ENCODE assay signal across 31 cellular contexts in genomic region chr14:64604854-64605253, GRCh38. TPM values are rescaled to one million over a fixed set of nuclear protein-coding genes. Genes with fewer than 3 reads are reported as not detected.
DNase-seq lines count a peak whose midpoint lies in the region; ATAC-seq and TF ChIP-seq lines count a peak whose summit lies in the region.
"Had no signal": no experiment of that assay in that cellular context is flagged by ENCODE, and none has a peak within 500 bp of the region (broad histone marks: within the 10 kb centered on the region; RNA-seq: fewer than 3 reads in every experiment).

No MANE protein-coding gene starts in this region.

- no TSS peak for BruUV-seq in OCI-LY7 (replicated peaks; lab: Mats Ljungman, UMichigan)

- no peaks in the 10 kb centered on the region for H4K20me1 ChIP-seq in OCI-LY7 (ENCODE audit: insufficient read depth, low read length)

- no peaks in the 10 kb centered on the region for H3K36me3 ChIP-seq in OCI-LY7 (ENCODE audit: insufficient read depth, low read length)
- H3K36me3 ChIP-seq: adrenal gland, esophagus muscularis mucosa, gastrocnemius medialis, left lung, spleen, uterus had no signal

- H3K27ac Mint-ChIP-seq in memory B cell (no peak overlapping the region), HFFc6 (no peak overlapping the region)
- H3K27ac Mint-ChIP-seq: stimulated activated memory B cell treated with anti-CD40 and anti-IgM and Interleukin-4, amounts not matched to agents 10 μg/mL and 1 μg/mL and 100 μg/mL, for 72 hours had no signal

- H3K36me3 Mint-ChIP-seq in memory B cell (no peaks in the 10 kb centered on the region), HFFc6 (ENCODE audit: low read depth) (no peaks in the 10 kb centered on the region)
- H3K36me3 Mint-ChIP-seq: naive B cell; stimulated activated memory B cell treated with anti-CD40 and anti-IgM and Interleukin-4, amounts not matched to agents 10 μg/mL and 1 μg/mL and 100 μg/mL, for 72 hours had no signal

- H3K79me2 ChIP-seq in OCI-LY7 (ENCODE audit: insufficient read depth, low read depth, low read length): no peaks in the 10 kb centered on the region
- H3K79me2 ChIP-seq: hepatocyte had no signal

- DNase-seq in DMS79 treated with DMSO at 0.1 percent for 48 hours (lab: John Stamatoyannopoulos, UW) (peak; percentile 36), NCI-H1436 treated with DMSO at 0.1 percent for 48 hours (lab: John Stamatoyannopoulos, UW) (peak; percentile 50), NCI-H69 (lab: John Stamatoyannopoulos, UW) (peak; percentile 93), memory B cell (ENCODE audit: low spot score in 2 of 2) (no peak), posterior cingulate gyrus (no peak), HFFc6 (no peak), OCI-LY7 (ENCODE audit: low spot score) (no peak)
- DNase-seq: activated CD4-positive, alpha-beta T cell treated with anti-CD3 and anti-CD28 coated beads for 4 hours; activated naive CD4-positive, alpha-beta T cell treated with Interleukin-2 at 50 U/mL for 16 hours; activated T-cell treated with anti-CD3 and anti-CD28 coated beads, Interleukin-2, amount 50 U/mL, for 48 hours; adrenal gland; effector CD8-positive, alpha-beta T cell; EL; gastrocnemius medialis; left lung; naive B cell; NCI-H1092; NK-92 treated with Interleukin-12 subunit alpha and Interleukin-12 subunit beta, amount 100 ng/mL, for 24 hours; occipital lobe; spleen; stimulated activated CD4-positive, alpha-beta T cell treated with anti-CD3 and anti-CD28 coated beads, Interleukin-4, amount 100 ng/mL, for 1 hour; T-helper 1 cell; testis; uterus had no signal

- ATAC-seq in memory B cell (ENCODE audit: low read depth): peak; percentile 61
- ATAC-seq: gastrocnemius medialis; HCT116; left lung; stimulated activated memory B cell treated with anti-CD40 and anti-IgM and Interleukin-4, amounts not matched to agents 10 μg/mL and 1 μg/mL and 100 μg/mL, for 72 hours had no signal

- H3K4me2 ChIP-seq in OCI-LY7 (ENCODE audit: low read length): no peak overlapping the region
- H3K4me2 ChIP-seq: hepatocyte had no signal

- H3K4me3 Mint-ChIP-seq in memory B cell: no peak overlapping the region
- H3K4me3 Mint-ChIP-seq in HFFc6: no peak overlapping the region
- H3K4me3 Mint-ChIP-seq: naive B cell; stimulated activated memory B cell treated with anti-CD40 and anti-IgM and Interleukin-4, amounts not matched to agents 10 μg/mL and 1 μg/mL and 100 μg/mL, for 72 hours had no signal

- POLR2A ChIA-PET in OCI-LY7 (lab: Charles Lee): interaction anchor here (0.7 kb wide), 1 partner anchor 1167 kb away, joined by 3 read pairs; no protein-coding TSS in a partner anchor

- no peaks in the 10 kb centered on the region for H3K4me1 ChIP-seq in OCI-LY7 (ENCODE audit: insufficient read depth, low read length, poor library complexity, severe bottlenecking)
- H3K4me1 ChIP-seq: adrenal gland, gastrocnemius medialis, left lung, spleen, testis, uterus had no signal

- peaks cover 15% of the 10 kb centered on the region for H3K27me3 Mint-ChIP-seq in memory B cell
- no peaks in the 10 kb centered on the region; the same call in none of the 2 replicates for H3K27me3 Mint-ChIP-seq in HFFc6 (ENCODE audit: insufficient read depth)

- H3K27ac ChIP-seq in OCI-LY7 (ENCODE audit: low read depth, low read length, poor library complexity, severe bottlenecking): no peak overlapping the region
- H3K27ac ChIP-seq: adrenal gland, C4-2B, esophagus muscularis mucosa, gastrocnemius medialis, hepatocyte, HL-60, left lung, spleen, testis, uterus had no signal

- peaks cover 1% of the 10 kb centered on the region for H3K9me3 Mint-ChIP-seq in memory B cell
- no peaks in the 10 kb centered on the region for H3K9me3 Mint-ChIP-seq in HFFc6
- H3K9me3 Mint-ChIP-seq: stimulated activated memory B cell treated with anti-CD40 and anti-IgM and Interleukin-4, amounts not matched to agents 10 μg/mL and 1 μg/mL and 100 μg/mL, for 72 hours had no signal

- intact Hi-C loops in posterior cingulate gyrus (cut with DNase I): no loop called here
- intact Hi-C loops in OCI-LY7 (cut with micrococcal nuclease; ENCODE audit: unreplicated experiment): no loop called here

- H3K9me3 ChIP-seq in OCI-LY7 (ENCODE audit: low read length): no peaks in the 10 kb centered on the region
- H3K9me3 ChIP-seq: adrenal gland, esophagus muscularis mucosa, gastrocnemius medialis, left lung, spleen, testis, uterus had no signal

- H3K9me2 ChIP-seq in OCI-LY7 (ENCODE audit: insufficient read depth, low read length): no peaks in the 10 kb centered on the region

- H3K4me1 Mint-ChIP-seq in memory B cell: no peaks in the 10 kb centered on the region
- H3K4me1 Mint-ChIP-seq in HFFc6 (ENCODE audit: low read depth): peaks cover 11% of the 10 kb centered on the region
- H3K4me1 Mint-ChIP-seq: naive B cell; stimulated activated memory B cell treated with anti-CD40 and anti-IgM and Interleukin-4, amounts not matched to agents 10 μg/mL and 1 μg/mL and 100 μg/mL, for 72 hours had no signal

- H3K4me3 ChIP-seq in OCI-LY7 (ENCODE audit: low read depth, low read length, poor library complexity, severe bottlenecking): no peak overlapping the region
- H3K4me3 ChIP-seq: adrenal gland, esophagus muscularis mucosa, gastrocnemius medialis, hepatocyte, left lung, spleen, testis, uterus had no signal

- CTCF ChIA-PET in OCI-LY7 (lab: Charles Lee; ENCODE audit: unreplicated experiment): no interaction called here

- no peak overlapping the region for H2AFZ ChIP-seq in OCI-LY7 (ENCODE audit: low read length)
- H2AFZ ChIP-seq: hepatocyte had no signal

- TF ChIP-seq CTCF in HFFc6 (IDR thresholded peaks at IDR 0.05): no peak
- TF ChIP-seq CTCF in OCI-LY7 (conservative IDR thresholded peaks at IDR 0.05; ENCODE audit: low read length): no peak

RNA-seq across cellular contexts. Expression of gene PPP1R36, which starts 55.1 kb away (rescaled TPM):
- total RNA-seq in HFFc6 (2021; fragmentation: NEBNext Ultra II Directional; extraction: Animal tissue kit (Norgen Biotek cat#: 25700)): under 1 TPM; 0.20 to 0.81 (median 0.27) TPM
- total RNA-seq in OCI-LY7 (2014; rRNA removed; shearing (Covaris generic)): 1.2 TPM in 1 of 2 replicates, not detected in the other
- not detected in 2 replicates for total RNA-seq in OCI-LY7 (2022)
- total RNA-seq: SK-MEL-5 had no signal

Comparison
In these comparisons a context has a peak if more than half of its experiments do, and no peak if none do; other contexts are left out.
1. DNase-seq: peak in DMS79 treated with DMSO at 0.1 percent for 48 hours (single experiment), NCI-H1436 treated with DMSO at 0.1 percent for 48 hours (single experiment) and NCI-H69 (single experiment); none in memory B cell (0 of 2), posterior cingulate gyrus (0 of 10), HFFc6 (single experiment) and OCI-LY7 (single experiment).